Comparison of ENCODE assay signal across 11 cellular contexts in the genomic region with DNA sequence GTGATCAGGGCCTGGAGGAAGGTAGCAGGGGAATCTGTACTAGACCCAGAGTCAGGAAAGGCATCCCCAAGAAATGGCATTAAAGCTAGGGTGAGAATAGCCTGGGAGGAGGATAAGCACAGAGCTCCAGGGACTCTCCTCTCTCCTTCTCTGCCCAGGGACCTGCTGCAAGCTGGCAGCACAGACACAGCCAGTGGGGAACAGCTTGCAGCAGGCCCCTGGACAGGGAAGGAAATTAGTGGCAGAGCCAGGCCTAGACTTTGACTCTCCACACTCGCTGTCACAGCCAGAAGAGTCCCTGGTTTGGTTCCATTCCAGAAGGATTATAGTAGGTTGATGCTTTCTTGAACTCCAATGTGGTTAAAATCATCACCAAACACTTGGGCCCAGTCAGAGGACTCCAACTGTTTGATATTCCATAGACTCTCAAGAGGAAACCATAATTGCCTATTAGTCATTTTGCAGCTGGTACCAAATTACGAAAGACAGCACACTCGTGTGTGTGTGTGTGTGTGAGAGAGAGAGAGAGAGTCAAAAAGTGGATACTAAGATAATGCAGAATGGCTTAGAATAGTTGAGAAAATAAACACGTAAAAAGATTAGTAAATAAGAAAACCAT.
DNase-seq lines count a peak whose midpoint lies in the region; ATAC-seq lines count a peak whose summit lies in the region.
"Had no signal": no experiment of that assay in that cellular context is flagged by ENCODE, and none has a peak within 500 bp of the region (broad histone marks: within the 10 kb centered on the region; RNA-seq: fewer than 3 reads in every experiment).

No MANE protein-coding gene starts in this region.

- peak overlapping the region; percentile 16 for H3K4me3 Mint-ChIP-seq in T-helper 17 cell
- H3K4me3 Mint-ChIP-seq: T-helper 1 cell treated with Interleukin-12 subunit alpha and Interleukin-12 subunit beta and Interleukin-4 antibody, amounts not matched to agents 30 μg/mL and 1 μg/mL, for 36 hours had no signal

- H3K36me3 Mint-ChIP-seq in T-helper 17 cell (ENCODE audit: low read depth) = no peaks in the 10 kb centered on the region

- no peaks in the 10 kb centered on the region for H3K4me1 Mint-ChIP-seq in T-helper 17 cell

- peaks cover 2% of the 10 kb centered on the region for H3K9me3 ChIP-seq in T-helper 17 cell (ENCODE audit: control insufficient read depth, low read length, poor library complexity, severe bottlenecking)
- H3K9me3 ChIP-seq: colonic mucosa, transverse colon had no signal

- H3K27me3 Mint-ChIP-seq in T-helper 17 cell = peaks cover 21% of the 10 kb centered on the region

- no peak for ATAC-seq in T-helper 17 cell
- no peak for ATAC-seq in GM19395 (IDR thresholded peaks at IDR 0.05; ENCODE audit: unreplicated experiment)
- ATAC-seq in HG03025 (IDR thresholded peaks at IDR 0.05; ENCODE audit: low FRiP score, unreplicated experiment) = no peak

- H3K27ac Mint-ChIP-seq in T-helper 17 cell = no peak overlapping the region
- H3K27ac Mint-ChIP-seq: T-helper 1 cell treated with Interleukin-12 subunit alpha and Interleukin-12 subunit beta and Interleukin-4 antibody, amounts not matched to agents 30 μg/mL and 1 μg/mL, for 36 hours had no signal

- DNase-seq in GM04503 (ENCODE audit: low read depth) (peak; percentile 93), NCI-H1417 (lab: John Stamatoyannopoulos, UW) (peak; percentile 59 to 91 (median 64)), T-helper 17 cell (no peak), kidney tubule cell (ENCODE audit: low spot score) (peak; percentile 23), DMS153 treated with DMSO at 0.1 percent for 48 hours (lab: John Stamatoyannopoulos, UW; ENCODE audit: unreplicated experiment) (no peak)
- DNase-seq: colonic mucosa, NCI-H2081, transverse colon had no signal

Comparison
In these comparisons a context has a peak if more than half of its experiments do, and no peak if none do; other contexts are left out.
1. DNase-seq: peak in GM04503 (single experiment), NCI-H1417 (3 of 3) and kidney tubule cell (single experiment); none in T-helper 17 cell (0 of 3) and DMS153 treated with DMSO at 0.1 percent for 48 hours (single experiment).